ENCODE assay signal across 10 cellular contexts in genomic region chr12:58917699-58918334, GRCh38. TPM values are rescaled to one million over a fixed set of nuclear protein-coding genes. Genes with fewer than 3 reads are reported as not detected.
A peak's percentile ranks its signal among the peaks of the same experiment; 100 is the strongest.
DNase-seq lines count a peak whose midpoint lies in the region; ATAC-seq and TF ChIP-seq lines count a peak whose summit lies in the region.
"Had no signal": no experiment of that assay in that cellular context is flagged by ENCODE, and none has a peak within 500 bp of the region (broad histone marks: within the 10 kb centered on the region; RNA-seq: fewer than 3 reads in every experiment).

No MANE protein-coding gene starts in this region.

- in situ Hi-C loops in Panc1 (cut with HindIII; ENCODE audit: low pct_unique_long_range_greater_than_20kb, low sequenced_read_pairs) = no loop called here

- H3K27me3 ChIP-seq in Panc1 (ENCODE audit: control insufficient read depth, insufficient read depth, low read length) = no peaks in the 10 kb centered on the region; the same call in 1 of the 2 replicates

- no peak for ATAC-seq in Panc1
- no peak for ATAC-seq in GM19397 (IDR thresholded peaks at IDR 0.05; ENCODE audit: unreplicated experiment)
- ATAC-seq in GM21515 (IDR thresholded peaks at IDR 0.05; ENCODE audit: unreplicated experiment) = no peak
- ATAC-seq in GM21381 (IDR thresholded peaks at IDR 0.05; ENCODE audit: unreplicated experiment) = no peak
- ATAC-seq: activated naive CD4-positive, alpha-beta T cell treated with anti-CD3 and anti-CD28 coated beads, Interleukin-2, amount 50 U/mL, for 72 hours; natural killer cell had no signal

- TF ChIP-seq CTCF in GM12865 (IDR thresholded peaks at IDR 0.05; ENCODE audit: insufficient read depth, low read depth, low read length, missing control alignments) (no peak), Panc1 (IDR thresholded peaks at IDR 0.05) (no peak), foreskin fibroblast (IDR thresholded peaks at IDR 0.05; ENCODE audit: low read depth, low read length) (no peak)

- POLR2A ChIA-PET in Panc1 (lab: Charles Lee) = no interaction called here

- no peaks in the 10 kb centered on the region; the same call in 1 of the 2 replicates for H3K36me3 ChIP-seq in Panc1 (ENCODE audit: control insufficient read depth, insufficient read depth, low read length)

- no peaks in the 10 kb centered on the region for H3K9me3 ChIP-seq in Panc1 (ENCODE audit: control insufficient read depth, insufficient read depth, low read depth, low read length)

- peaks cover 28% of the 10 kb centered on the region for H3K4me1 ChIP-seq in Panc1 (ENCODE audit: control insufficient read depth, insufficient read depth, low read length)

- CTCF ChIA-PET in Panc1 (lab: Charles Lee) = no interaction called here

- intact Hi-C loops in Panc1 (cut with micrococcal nuclease; ENCODE audit: unreplicated experiment) = loop anchor here (5.0 kb wide), 1 partner anchor 571 kb away; no protein-coding TSS in a partner anchor

- H3K27ac ChIP-seq in Panc1 (ENCODE audit: low read length) = peak overlapping the region; percentile 81

- BruUV-seq in Panc1 (replicated peaks; lab: Mats Ljungman, UMichigan) = no TSS peak

- H3K4me3 ChIP-seq in GM12865 (ENCODE audit: low read depth, low read length) = peak overlapping the region; percentile 90
- H3K4me3 ChIP-seq in Panc1 (ENCODE audit: low read depth in 2 of 2, low read length in 2 of 2) = peak overlapping the region; percentile 82 to 96
- peak overlapping the region; percentile 69 to 94 for H3K4me3 ChIP-seq in foreskin fibroblast (ENCODE audit: low read depth in 1 of 2, low read length in 2 of 2)

- peak; percentile 44 for DNase-seq in GM12865 (ENCODE audit: low read depth)
- DNase-seq in Panc1 (ENCODE audit: low read depth, low spot score) = no peak
- DNase-seq in foreskin fibroblast = peak in 1 of 2 donors; percentile 43
- peak; percentile 53 for DNase-seq in renal cortical epithelial cell (ENCODE audit: low read depth)
- no peak for DNase-seq in T-helper 2 cell
- DNase-seq: natural killer cell had no signal

RNA-seq across cellular contexts. Expression of gene LRIG3, which starts 2.5 kb away (rescaled TPM):
- 12.1 TPM for total RNA-seq in Panc1 (2021; ENCODE audit: unreplicated experiment)
- polyA plus RNA-seq in Panc1 (2012; ENCODE audit: insufficient read length) = 4.1 TPM
- total RNA-seq in renal cortical epithelial cell = 57.4 and 70.8 TPM in 2 replicates
- total RNA-seq: activated naive CD4-positive, alpha-beta T cell treated with anti-CD3 and anti-CD28 coated beads, Interleukin-2, amount 50 U/mL, for 72 hours had no signal

Comparison
In these comparisons a context has a peak if more than half of its experiments do, and no peak if none do; other contexts are left out.
1. DNase-seq: peak in GM12865 (single experiment) and renal cortical epithelial cell (single experiment); none in Panc1 (single experiment) and T-helper 2 cell (0 of 5).
2. Peak in every context shown above with its lines, with median percentiles within 50 percentile points of each other: H3K4me3 ChIP-seq.